16 cellular contexts compared by ENCODE assay signal in the genomic region with DNA sequence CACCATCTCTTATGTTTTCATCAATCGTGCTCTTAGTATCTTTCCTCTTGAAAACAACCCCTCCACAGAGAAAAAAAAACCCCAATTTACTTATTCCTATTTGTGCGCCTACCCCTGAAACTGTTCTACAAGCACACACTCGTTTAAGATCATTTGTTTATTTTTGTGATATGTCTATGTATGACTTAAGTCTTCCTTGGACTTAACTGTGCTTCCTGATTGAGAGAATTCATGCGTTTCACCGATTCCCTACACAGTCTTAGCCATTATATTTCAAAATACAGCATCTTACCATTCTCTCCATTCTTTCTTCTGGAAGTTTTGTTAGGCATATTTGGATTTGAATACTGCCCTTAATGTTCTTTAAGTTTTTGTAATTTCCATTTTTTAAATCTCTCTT.
DNase-seq lines count a peak whose midpoint lies in the region; ATAC-seq, FAIRE-seq and TF ChIP-seq lines count a peak whose summit lies in the region.
"Had no signal": no experiment of that assay in that cellular context is flagged by ENCODE, and none has a peak within 500 bp of the region (broad histone marks: within the 10 kb centered on the region; RNA-seq: fewer than 3 reads in every experiment).

No MANE protein-coding gene starts in this region.

- POLR2A ChIA-PET in activated CD4-positive, alpha-beta T cell treated with anti-CD3 and anti-CD28 coated beads for 36 hours (lab: Charles Lee), result no interaction called here
- POLR2A ChIA-PET in WTC11 (lab: Charles Lee), result interaction anchor here (0.7 kb wide), 1 partner anchor 785 kb away, joined by 3 read pairs; no protein-coding TSS in a partner anchor

- CTCF ChIA-PET in activated CD4-positive, alpha-beta T cell treated with anti-CD3 and anti-CD28 coated beads for 36 hours (lab: Charles Lee), result no interaction called here
- CTCF ChIA-PET in WTC11 (lab: Charles Lee), result no interaction called here

- intact Hi-C loops in activated CD4-positive, alpha-beta T cell treated with anti-CD3 and anti-CD28 coated beads for 36 hours (cut with DNase I, micrococcal nuclease), result no loop called here

- ATAC-seq in activated CD4-positive, alpha-beta T cell treated with anti-CD3 and anti-CD28 coated beads for 36 hours, result no peak
- ATAC-seq in WTC11, result no peak

- H3K27ac Mint-ChIP-seq in activated CD4-positive, alpha-beta T cell treated with anti-CD3 and anti-CD28 coated beads for 36 hours, result peak overlapping the region; percentile 0
- peak overlapping the region; percentile 33 for H3K27ac Mint-ChIP-seq in WTC11
- peak overlapping the region; percentile 86 for H3K27ac Mint-ChIP-seq in nephron progenitor cell

- peaks cover 16% of the 10 kb centered on the region for H3K4me1 Mint-ChIP-seq in activated CD4-positive, alpha-beta T cell treated with anti-CD3 and anti-CD28 coated beads for 36 hours
- H3K4me1 Mint-ChIP-seq in WTC11, result peaks cover 17% of the 10 kb centered on the region
- no peaks in the 10 kb centered on the region for H3K4me1 Mint-ChIP-seq in nephron progenitor cell

- H3K9me3 Mint-ChIP-seq in activated CD4-positive, alpha-beta T cell treated with anti-CD3 and anti-CD28 coated beads for 36 hours (ENCODE audit: low read depth), result no peaks in the 10 kb centered on the region
- H3K9me3 Mint-ChIP-seq in WTC11 (peaks cover 8% of the 10 kb centered on the region), nephron progenitor cell (peaks cover 21% of the 10 kb centered on the region)

- peak; percentile 9 for FAIRE-seq in GM18507 (lab: Jason Lieb, UNC)

- H3K36me3 Mint-ChIP-seq in activated CD4-positive, alpha-beta T cell treated with anti-CD3 and anti-CD28 coated beads for 36 hours (ENCODE audit: low read depth), result peaks cover 22% of the 10 kb centered on the region
- H3K36me3 Mint-ChIP-seq in WTC11 (peaks cover 9% of the 10 kb centered on the region), nephron progenitor cell (ENCODE audit: low read depth) (peaks cover 52% of the 10 kb centered on the region)

- no peaks in the 10 kb centered on the region for H3K27me3 Mint-ChIP-seq in activated CD4-positive, alpha-beta T cell treated with anti-CD3 and anti-CD28 coated beads for 36 hours
- no peaks in the 10 kb centered on the region for H3K27me3 Mint-ChIP-seq in WTC11 (ENCODE audit: low read depth)
- no peaks in the 10 kb centered on the region for H3K27me3 Mint-ChIP-seq in nephron progenitor cell (ENCODE audit: low read depth, poor library complexity)
- H3K27me3 Mint-ChIP-seq: CD4-positive, alpha-beta memory T cell had no signal

- no peak for TF ChIP-seq CTCF in WTC11 (IDR thresholded peaks at IDR 0.05)
- no peak for TF ChIP-seq CTCF in nephron progenitor cell (IDR thresholded peaks at IDR 0.05)

- no peak for DNase-seq in activated CD4-positive, alpha-beta T cell treated with anti-CD3 and anti-CD28 coated beads for 36 hours
- no peak for DNase-seq in activated CD4-positive, alpha-beta T cell treated with anti-CD3 and anti-CD28 coated beads for 1 hour
- DNase-seq in GM18507 (ENCODE audit: extremely low spot score, insufficient read length, low read depth), result no peak
- no peak for DNase-seq in WTC11 (ENCODE audit: low spot score)
- no peak for DNase-seq in nephron progenitor cell
- no peak for DNase-seq in CD1c-positive myeloid dendritic cell (ENCODE audit: extremely low spot score)
- DNase-seq in Kasumi-1 (lab: John Stamatoyannopoulos, UW), result no peak
- no peak for DNase-seq in globus pallidus (ENCODE audit: low spot score)
- DNase-seq: AML-193; CD4-positive, alpha-beta memory T cell; COR-L47; DND-41; GF-D8; GM23248; H7; IMR-90 had no signal

- H3K4me3 Mint-ChIP-seq in activated CD4-positive, alpha-beta T cell treated with anti-CD3 and anti-CD28 coated beads for 36 hours, result no peak overlapping the region
- H3K4me3 Mint-ChIP-seq in WTC11 (no peak overlapping the region), nephron progenitor cell (no peak overlapping the region)
- H3K4me3 Mint-ChIP-seq: CD4-positive, alpha-beta memory T cell had no signal

TF ChIP-seq in WTC11, 78 proteins besides CTCF, POLR2A, EP300 and RAD21:
- TF ChIP-seq GTF2I (CRISPR knock-in tag; conservative IDR thresholded peaks at IDR 0.05) (no peak), NFATC4 (CRISPR knock-in tag; IDR thresholded peaks at IDR 0.05) (no peak), E2F1 (CRISPR knock-in tag; IDR thresholded peaks at IDR 0.05) (no peak), ZNF396 (CRISPR knock-in tag; IDR thresholded peaks at IDR 0.05; ENCODE audit: borderline replicate concordance) (no peak), SMAD4 (CRISPR knock-in tag; IDR thresholded peaks at IDR 0.05) (no peak), ATF1 (CRISPR knock-in tag; IDR thresholded peaks at IDR 0.05) (no peak), RELA (CRISPR knock-in tag; IDR thresholded peaks at IDR 0.05; ENCODE audit: borderline replicate concordance) (no peak), TCF7 (CRISPR knock-in tag; IDR thresholded peaks at IDR 0.05; ENCODE audit: low read depth) (no peak), TEAD4 (CRISPR knock-in tag; IDR thresholded peaks at IDR 0.05) (no peak), USF1 (CRISPR knock-in tag; IDR thresholded peaks at IDR 0.05) (no peak)
- TF ChIP-seq, protein P1, sequence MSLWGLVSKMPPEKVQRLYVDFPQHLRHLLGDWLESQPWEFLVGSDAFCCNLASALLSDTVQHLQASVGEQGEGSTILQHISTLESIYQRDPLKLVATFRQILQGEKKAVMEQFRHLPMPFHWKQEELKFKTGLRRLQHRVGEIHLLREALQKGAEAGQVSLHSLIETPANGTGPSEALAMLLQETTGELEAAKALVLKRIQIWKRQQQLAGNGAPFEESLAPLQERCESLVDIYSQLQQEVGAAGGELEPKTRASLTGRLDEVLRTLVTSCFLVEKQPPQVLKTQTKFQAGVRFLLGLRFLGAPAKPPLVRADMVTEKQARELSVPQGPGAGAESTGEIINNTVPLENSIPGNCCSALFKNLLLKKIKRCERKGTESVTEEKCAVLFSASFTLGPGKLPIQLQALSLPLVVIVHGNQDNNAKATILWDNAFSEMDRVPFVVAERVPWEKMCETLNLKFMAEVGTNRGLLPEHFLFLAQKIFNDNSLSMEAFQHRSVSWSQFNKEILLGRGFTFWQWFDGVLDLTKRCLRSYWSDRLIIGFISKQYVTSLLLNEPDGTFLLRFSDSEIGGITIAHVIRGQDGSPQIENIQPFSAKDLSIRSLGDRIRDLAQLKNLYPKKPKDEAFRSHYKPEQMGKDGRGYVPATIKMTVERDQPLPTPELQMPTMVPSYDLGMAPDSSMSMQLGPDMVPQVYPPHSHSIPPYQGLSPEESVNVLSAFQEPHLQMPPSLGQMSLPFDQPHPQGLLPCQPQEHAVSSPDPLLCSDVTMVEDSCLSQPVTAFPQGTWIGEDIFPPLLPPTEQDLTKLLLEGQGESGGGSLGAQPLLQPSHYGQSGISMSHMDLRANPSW (CRISPR knock-in tag; conservative IDR thresholded peaks at IDR 0.05; ENCODE audit: low read depth), result no peak
- TF ChIP-seq, protein P2, sequence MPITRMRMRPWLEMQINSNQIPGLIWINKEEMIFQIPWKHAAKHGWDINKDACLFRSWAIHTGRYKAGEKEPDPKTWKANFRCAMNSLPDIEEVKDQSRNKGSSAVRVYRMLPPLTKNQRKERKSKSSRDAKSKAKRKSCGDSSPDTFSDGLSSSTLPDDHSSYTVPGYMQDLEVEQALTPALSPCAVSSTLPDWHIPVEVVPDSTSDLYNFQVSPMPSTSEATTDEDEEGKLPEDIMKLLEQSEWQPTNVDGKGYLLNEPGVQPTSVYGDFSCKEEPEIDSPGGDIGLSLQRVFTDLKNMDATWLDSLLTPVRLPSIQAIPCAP (CRISPR knock-in tag; IDR thresholded peaks at IDR 0.05), result no peak

Comparison
In these comparisons a context has a peak if more than half of its experiments do, and no peak if none do; other contexts are left out.
1. H3K27ac Mint-ChIP-seq: peak in every context shown above with its lines; median percentile 86 in nephron progenitor cell; 33 in WTC11; 0 in activated CD4-positive, alpha-beta T cell treated with anti-CD3 and anti-CD28 coated beads for 36 hours.